In the genomic region with DNA sequence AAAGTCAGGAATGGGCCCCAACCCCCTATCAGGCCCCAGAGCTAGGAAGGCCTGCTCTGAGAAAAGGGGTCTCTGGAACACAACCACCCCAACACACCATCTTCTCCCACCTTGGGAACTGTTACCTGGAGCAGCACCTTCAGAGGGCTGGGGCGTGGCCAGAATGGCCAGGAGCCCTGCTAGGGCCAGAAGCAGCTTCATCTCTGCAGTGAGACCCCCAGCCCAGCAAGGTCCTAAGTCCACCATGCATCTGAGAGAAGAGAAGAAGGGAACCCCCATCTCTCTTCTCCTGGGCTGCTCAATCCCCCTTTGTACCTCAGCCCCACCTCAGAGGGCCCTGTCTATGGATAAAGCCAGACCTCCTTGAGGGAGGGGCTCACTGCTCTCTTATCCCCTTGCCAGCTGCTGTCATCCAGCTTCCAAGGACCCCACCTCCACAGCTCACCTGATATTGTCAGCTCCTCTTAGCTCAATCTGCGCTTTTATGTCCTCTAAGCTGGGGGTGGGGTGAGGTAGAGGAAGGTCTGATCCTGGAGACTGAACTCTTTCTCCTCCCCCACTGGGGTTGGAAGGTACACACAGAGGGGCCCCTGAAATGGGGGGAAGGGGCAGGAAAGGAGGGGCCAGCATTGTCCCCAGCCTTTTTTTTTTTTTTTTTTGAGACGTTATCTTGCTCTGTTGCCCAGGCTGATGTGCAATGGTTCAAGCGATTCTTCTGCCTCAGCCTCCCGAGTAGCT, we compare ENCODE assay signal across 1 cellular context.
TF ChIP-seq lines count a peak whose summit lies in the region.

A gene with protein sequence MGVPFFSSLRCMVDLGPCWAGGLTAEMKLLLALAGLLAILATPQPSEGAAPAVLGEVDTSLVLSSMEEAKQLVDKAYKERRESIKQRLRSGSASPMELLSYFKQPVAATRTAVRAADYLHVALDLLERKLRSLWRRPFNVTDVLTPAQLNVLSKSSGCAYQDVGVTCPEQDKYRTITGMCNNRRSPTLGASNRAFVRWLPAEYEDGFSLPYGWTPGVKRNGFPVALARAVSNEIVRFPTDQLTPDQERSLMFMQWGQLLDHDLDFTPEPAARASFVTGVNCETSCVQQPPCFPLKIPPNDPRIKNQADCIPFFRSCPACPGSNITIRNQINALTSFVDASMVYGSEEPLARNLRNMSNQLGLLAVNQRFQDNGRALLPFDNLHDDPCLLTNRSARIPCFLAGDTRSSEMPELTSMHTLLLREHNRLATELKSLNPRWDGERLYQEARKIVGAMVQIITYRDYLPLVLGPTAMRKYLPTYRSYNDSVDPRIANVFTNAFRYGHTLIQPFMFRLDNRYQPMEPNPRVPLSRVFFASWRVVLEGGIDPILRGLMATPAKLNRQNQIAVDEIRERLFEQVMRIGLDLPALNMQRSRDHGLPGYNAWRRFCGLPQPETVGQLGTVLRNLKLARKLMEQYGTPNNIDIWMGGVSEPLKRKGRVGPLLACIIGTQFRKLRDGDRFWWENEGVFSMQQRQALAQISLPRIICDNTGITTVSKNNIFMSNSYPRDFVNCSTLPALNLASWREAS (minus strand): TSS at position 456 of the 738 bp plus-strand sequence. CDS start 177 bp downstream, at position 279.

TF ChIP-seq in H1, 55 proteins besides CTCF, POLR2A, EP300 and RAD21 (continued from another document):
- TF ChIP-seq ASH2L (IDR thresholded peaks at IDR 0.05; ENCODE audit: low read length): no peak
- no peak for TF ChIP-seq JUN (IDR thresholded peaks at IDR 0.05; ENCODE audit: low read depth, low read length)
- no peak for TF ChIP-seq TAF1 (IDR thresholded peaks at IDR 0.05; ENCODE audit: low read depth, low read length)
- TF ChIP-seq KDM4A (IDR thresholded peaks at IDR 0.05; ENCODE audit: low read depth, low read length, severe bottlenecking): no peak
- TF ChIP-seq CHD1 (IDR thresholded peaks at IDR 0.05; ENCODE audit: low read depth, low read length): no peak
- TF ChIP-seq BRCA1 (IDR thresholded peaks at IDR 0.05; ENCODE audit: low read depth, low read length): no peak
- no peak for TF ChIP-seq TAF7 (optimal IDR thresholded peaks at IDR 0.05; ENCODE audit: borderline replicate concordance, low read depth, low read length)
- no peak for TF ChIP-seq ZNF274 (IDR thresholded peaks at IDR 0.05; ENCODE audit: borderline replicate concordance, extremely low read depth, low read length)
- TF ChIP-seq, protein P1, sequence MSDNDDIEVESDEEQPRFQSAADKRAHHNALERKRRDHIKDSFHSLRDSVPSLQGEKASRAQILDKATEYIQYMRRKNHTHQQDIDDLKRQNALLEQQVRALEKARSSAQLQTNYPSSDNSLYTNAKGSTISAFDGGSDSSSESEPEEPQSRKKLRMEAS (IDR thresholded peaks at IDR 0.05): no peak
- no peak for TF ChIP-seq BACH1 (IDR thresholded peaks at IDR 0.05; ENCODE audit: low read length)
- TF ChIP-seq, protein P2, sequence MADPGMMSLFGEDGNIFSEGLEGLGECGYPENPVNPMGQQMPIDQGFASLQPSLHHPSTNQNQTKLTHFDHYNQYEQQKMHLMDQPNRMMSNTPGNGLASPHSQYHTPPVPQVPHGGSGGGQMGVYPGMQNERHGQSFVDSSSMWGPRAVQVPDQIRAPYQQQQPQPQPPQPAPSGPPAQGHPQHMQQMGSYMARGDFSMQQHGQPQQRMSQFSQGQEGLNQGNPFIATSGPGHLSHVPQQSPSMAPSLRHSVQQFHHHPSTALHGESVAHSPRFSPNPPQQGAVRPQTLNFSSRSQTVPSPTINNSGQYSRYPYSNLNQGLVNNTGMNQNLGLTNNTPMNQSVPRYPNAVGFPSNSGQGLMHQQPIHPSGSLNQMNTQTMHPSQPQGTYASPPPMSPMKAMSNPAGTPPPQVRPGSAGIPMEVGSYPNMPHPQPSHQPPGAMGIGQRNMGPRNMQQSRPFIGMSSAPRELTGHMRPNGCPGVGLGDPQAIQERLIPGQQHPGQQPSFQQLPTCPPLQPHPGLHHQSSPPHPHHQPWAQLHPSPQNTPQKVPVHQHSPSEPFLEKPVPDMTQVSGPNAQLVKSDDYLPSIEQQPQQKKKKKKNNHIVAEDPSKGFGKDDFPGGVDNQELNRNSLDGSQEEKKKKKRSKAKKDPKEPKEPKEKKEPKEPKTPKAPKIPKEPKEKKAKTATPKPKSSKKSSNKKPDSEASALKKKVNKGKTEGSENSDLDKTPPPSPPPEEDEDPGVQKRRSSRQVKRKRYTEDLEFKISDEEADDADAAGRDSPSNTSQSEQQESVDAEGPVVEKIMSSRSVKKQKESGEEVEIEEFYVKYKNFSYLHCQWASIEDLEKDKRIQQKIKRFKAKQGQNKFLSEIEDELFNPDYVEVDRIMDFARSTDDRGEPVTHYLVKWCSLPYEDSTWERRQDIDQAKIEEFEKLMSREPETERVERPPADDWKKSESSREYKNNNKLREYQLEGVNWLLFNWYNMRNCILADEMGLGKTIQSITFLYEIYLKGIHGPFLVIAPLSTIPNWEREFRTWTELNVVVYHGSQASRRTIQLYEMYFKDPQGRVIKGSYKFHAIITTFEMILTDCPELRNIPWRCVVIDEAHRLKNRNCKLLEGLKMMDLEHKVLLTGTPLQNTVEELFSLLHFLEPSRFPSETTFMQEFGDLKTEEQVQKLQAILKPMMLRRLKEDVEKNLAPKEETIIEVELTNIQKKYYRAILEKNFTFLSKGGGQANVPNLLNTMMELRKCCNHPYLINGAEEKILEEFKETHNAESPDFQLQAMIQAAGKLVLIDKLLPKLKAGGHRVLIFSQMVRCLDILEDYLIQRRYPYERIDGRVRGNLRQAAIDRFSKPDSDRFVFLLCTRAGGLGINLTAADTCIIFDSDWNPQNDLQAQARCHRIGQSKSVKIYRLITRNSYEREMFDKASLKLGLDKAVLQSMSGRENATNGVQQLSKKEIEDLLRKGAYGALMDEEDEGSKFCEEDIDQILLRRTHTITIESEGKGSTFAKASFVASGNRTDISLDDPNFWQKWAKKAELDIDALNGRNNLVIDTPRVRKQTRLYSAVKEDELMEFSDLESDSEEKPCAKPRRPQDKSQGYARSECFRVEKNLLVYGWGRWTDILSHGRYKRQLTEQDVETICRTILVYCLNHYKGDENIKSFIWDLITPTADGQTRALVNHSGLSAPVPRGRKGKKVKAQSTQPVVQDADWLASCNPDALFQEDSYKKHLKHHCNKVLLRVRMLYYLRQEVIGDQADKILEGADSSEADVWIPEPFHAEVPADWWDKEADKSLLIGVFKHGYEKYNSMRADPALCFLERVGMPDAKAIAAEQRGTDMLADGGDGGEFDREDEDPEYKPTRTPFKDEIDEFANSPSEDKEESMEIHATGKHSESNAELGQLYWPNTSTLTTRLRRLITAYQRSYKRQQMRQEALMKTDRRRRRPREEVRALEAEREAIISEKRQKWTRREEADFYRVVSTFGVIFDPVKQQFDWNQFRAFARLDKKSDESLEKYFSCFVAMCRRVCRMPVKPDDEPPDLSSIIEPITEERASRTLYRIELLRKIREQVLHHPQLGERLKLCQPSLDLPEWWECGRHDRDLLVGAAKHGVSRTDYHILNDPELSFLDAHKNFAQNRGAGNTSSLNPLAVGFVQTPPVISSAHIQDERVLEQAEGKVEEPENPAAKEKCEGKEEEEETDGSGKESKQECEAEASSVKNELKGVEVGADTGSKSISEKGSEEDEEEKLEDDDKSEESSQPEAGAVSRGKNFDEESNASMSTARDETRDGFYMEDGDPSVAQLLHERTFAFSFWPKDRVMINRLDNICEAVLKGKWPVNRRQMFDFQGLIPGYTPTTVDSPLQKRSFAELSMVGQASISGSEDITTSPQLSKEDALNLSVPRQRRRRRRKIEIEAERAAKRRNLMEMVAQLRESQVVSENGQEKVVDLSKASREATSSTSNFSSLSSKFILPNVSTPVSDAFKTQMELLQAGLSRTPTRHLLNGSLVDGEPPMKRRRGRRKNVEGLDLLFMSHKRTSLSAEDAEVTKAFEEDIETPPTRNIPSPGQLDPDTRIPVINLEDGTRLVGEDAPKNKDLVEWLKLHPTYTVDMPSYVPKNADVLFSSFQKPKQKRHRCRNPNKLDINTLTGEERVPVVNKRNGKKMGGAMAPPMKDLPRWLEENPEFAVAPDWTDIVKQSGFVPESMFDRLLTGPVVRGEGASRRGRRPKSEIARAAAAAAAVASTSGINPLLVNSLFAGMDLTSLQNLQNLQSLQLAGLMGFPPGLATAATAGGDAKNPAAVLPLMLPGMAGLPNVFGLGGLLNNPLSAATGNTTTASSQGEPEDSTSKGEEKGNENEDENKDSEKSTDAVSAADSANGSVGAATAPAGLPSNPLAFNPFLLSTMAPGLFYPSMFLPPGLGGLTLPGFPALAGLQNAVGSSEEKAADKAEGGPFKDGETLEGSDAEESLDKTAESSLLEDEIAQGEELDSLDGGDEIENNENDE (IDR thresholded peaks at IDR 0.05; ENCODE audit: insufficient replicate concordance, low read length): no peak
